Comparison of ENCODE assay signal across 8 cellular contexts in genomic region chr11:8263769-8264410, GRCh38. TPM values are rescaled to one million over a fixed set of nuclear protein-coding genes. Genes with fewer than 3 reads are reported as not detected.
DNase-seq lines count a peak whose midpoint lies in the region; ATAC-seq and TF ChIP-seq lines count a peak whose summit lies in the region.

TSS of gene LMO1 (minus strand) at chr11:8263878. CDS start at chr11:8263362, 516 bp downstream.

- peaks cover 11% of the 10 kb centered on the region for H3K4me1 Mint-ChIP-seq in T-helper 17 cell

- no peaks in the 10 kb centered on the region for H3K36me3 ChIP-seq in ascending aorta

- no peaks in the 10 kb centered on the region for H3K36me3 Mint-ChIP-seq in T-helper 17 cell (ENCODE audit: low read depth)

- no peak within 1 kb of the TSS for H3K27ac Mint-ChIP-seq in T-helper 17 cell

- H3K9me3 ChIP-seq in T-helper 17 cell (ENCODE audit: control insufficient read depth, low read length, poor library complexity, severe bottlenecking): no peaks in the 10 kb centered on the region
- no peaks in the 10 kb centered on the region for H3K9me3 ChIP-seq in ascending aorta

- H3K4me3 ChIP-seq in HFF-Myc (replicated peaks; ENCODE audit: low read depth, low read length): peak within 1 kb of the TSS; percentile 36
- peak within 1 kb of the TSS; percentile 57 to 64 for H3K4me3 ChIP-seq in ascending aorta
- peak within 1 kb of the TSS; percentile 43 for H3K4me3 ChIP-seq in retinal pigment epithelial cell (ENCODE audit: low read length)

- ATAC-seq in T-helper 17 cell (peak; percentile 79), HG03520 (IDR thresholded peaks at IDR 0.05; ENCODE audit: unreplicated experiment) (no peak)

- H3K27ac ChIP-seq in ascending aorta: no peak within 1 kb of the TSS

- TF ChIP-seq CTCF in HFF-Myc (IDR thresholded peaks at IDR 0.05; ENCODE audit: low read depth, low read length, missing control alignments) (peak; percentile 91), ascending aorta (IDR thresholded peaks at IDR 0.05) (peak; percentile 54 to 94 (median 88)), retinal pigment epithelial cell (conservative IDR thresholded peaks at IDR 0.05; ENCODE audit: low read depth, low read length) (peak; percentile 95)

- peaks cover 10% of the 10 kb centered on the region for H3K27me3 ChIP-seq in ascending aorta

- H3K4me3 Mint-ChIP-seq in T-helper 17 cell: peak within 1 kb of the TSS; percentile 87

- DNase-seq in Daoy (ENCODE audit: low read depth) (peak; percentile 89), HFF-Myc (ENCODE audit: extremely low read depth, low read depth) (peak; percentile 45), NCI-H1436 treated with DMSO at 0.1 percent for 48 hours (lab: John Stamatoyannopoulos, UW) (peak; percentile 49), T-helper 17 cell (peak; percentile 39 to 69 (median 46)), ascending aorta (ENCODE audit: low spot score in 2 of 2) (peak in 1 of 2 donors; percentile 85), hippocampal formation (lab: John Stamatoyannopoulos, UW) (peak; percentile 47 to 68), retinal pigment epithelial cell (ENCODE audit: low read depth) (no peak)

- peaks cover 78% of the 10 kb centered on the region for H3K27me3 Mint-ChIP-seq in T-helper 17 cell

- intact Hi-C loops in ascending aorta (cut with DNase I): loop anchor here (1.0 to 2.0 kb wide), 2 partner anchors 17 to 39 kb away; no protein-coding TSS in a partner anchor

- H3K4me1 ChIP-seq in ascending aorta: peaks cover 2 to 12% of the 10 kb centered on the region in 2 donors

RNA-seq across cellular contexts. Expression of gene LMO1, which starts in this region (rescaled TPM):
- 2.1 TPM in 1 of 2 replicates, not detected in the other for total RNA-seq in Daoy (2014; rRNA removed; shearing (Covaris generic))
- not detected for total RNA-seq in T-helper 17 cell
- total RNA-seq in ascending aorta: not detected

Comparison
In these comparisons a context has a peak if more than half of its experiments do, and no peak if none do; other contexts are left out.
1. Peak in DNase-seq and ATAC-seq in T-helper 17 cell; RNA of the gene not detected or under 1 TPM.